ENCODE assay signal across 28 cellular contexts in genomic region chr10:36630267-36630666, GRCh38.
"Had no signal": no experiment of that assay in that cellular context is flagged by ENCODE, and none has a peak within 500 bp of the region (broad histone marks: within the 10 kb centered on the region; RNA-seq: fewer than 3 reads in every experiment).

No MANE protein-coding gene starts in this region.

- ATAC-seq: activated CD4-positive, alpha-beta T cell treated with anti-CD3 and anti-CD28 coated beads for 36 hours; activated CD4-positive, CD25-positive, alpha-beta regulatory T cell treated with anti-CD3 and anti-CD28 coated beads, Interleukin-2, amount 50 U/mL, for 24 hours; activated CD8-positive, alpha-beta T cell treated with anti-CD3 and anti-CD28 coated beads, Interleukin-2, amount 10 ng/mL, durations not matched to agents 7 days and 5 days; WTC11 had no signal

- FAIRE-seq: RCC 7860 had no signal

- DNase-seq: activated CD4-positive, alpha-beta T cell treated with anti-CD3 and anti-CD28 coated beads for 36 hours; activated CD4-positive, alpha-beta T cell treated with anti-CD3 and anti-CD28 coated beads, Interleukin-2, amount 10 ng/mL, durations not matched to agents 7 days and 5 days; activated CD4-positive, alpha-beta T cell treated with anti-CD3 and anti-CD28 coated beads, Interleukin-2, amount 50 U/mL, for 48 hours; activated CD8-positive, alpha-beta T cell treated with anti-CD3 and anti-CD28 coated beads, Interleukin-2, amount 10 ng/mL, durations not matched to agents 7 days and 5 days; activated gamma-delta T cell; activated naive CD4-positive, alpha-beta T cell treated with Interleukin-2 at 50 U/mL for 16 hours; activated naive CD8-positive, alpha-beta T cell treated with anti-CD3 and anti-CD28 coated beads, Interleukin-2, amount 10 ng/mL, durations not matched to agents 7 days and 5 days; activated T-cell treated with anti-CD3 and anti-CD28 coated beads, Interleukin-2, amount 50 U/mL, for 24 hours; amygdala; colonic mucosa; MG63; NCI-H1048; NCI-H1105 treated with DMSO at 0.1 percent for 48 hours; NCI-H1436; NCI-H1694; NCI-H1930; NCI-H2081 treated with DMSO at 0.1 percent for 48 hours; NCI-H226; NCI-H446 treated with DMSO at 0.1 percent for 48 hours; NCI-H524; NCI-H69; NK-92 treated with Interleukin-12 subunit alpha and Interleukin-12 subunit beta, amount 100 ng/mL, for 24 hours; PC-9; SHP77; SJCRH30 had no signal
